In the genomic region with DNA sequence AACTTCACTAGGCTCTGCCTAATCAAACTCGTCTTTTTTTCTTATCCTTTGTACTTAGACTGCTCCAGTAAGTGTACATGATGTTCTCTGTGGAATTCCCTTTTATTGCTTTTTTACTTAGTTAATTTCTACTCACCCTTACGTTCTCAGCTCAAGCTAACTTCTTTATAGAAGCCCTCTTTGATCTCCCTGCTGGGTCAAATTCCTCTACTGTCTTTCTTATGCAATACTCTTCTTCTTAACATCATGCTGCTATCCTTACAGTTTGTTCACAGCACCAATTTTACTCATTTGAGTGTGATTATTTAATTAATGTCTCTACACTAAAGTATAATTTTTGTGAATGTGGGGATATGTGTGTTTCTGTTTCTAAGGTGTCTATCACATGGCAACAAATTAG, we compare ENCODE assay signal across 18 cellular contexts.
DNase-seq lines count a peak whose midpoint lies in the region; ATAC-seq and TF ChIP-seq lines count a peak whose summit lies in the region.
"Had no signal": no experiment of that assay in that cellular context is flagged by ENCODE, and none has a peak within 500 bp of the region (broad histone marks: within the 10 kb centered on the region; RNA-seq: fewer than 3 reads in every experiment).

No MANE protein-coding gene starts in this region.

- no peak for ATAC-seq in IMR-90 (ENCODE audit: low read depth)
- ATAC-seq in GM18502 (IDR thresholded peaks at IDR 0.05; ENCODE audit: poor library complexity, unreplicated experiment): no peak
- ATAC-seq: CD8-positive, alpha-beta T cell; GM12878 had no signal

- H3K36me3 ChIP-seq in IMR-90 (ENCODE audit: control insufficient read depth, insufficient read depth, low read length) (no peaks in the 10 kb centered on the region), smooth muscle cell (ENCODE audit: low read depth) (no peaks in the 10 kb centered on the region)
- H3K36me3 ChIP-seq: BLaER1 treated with 17β-estradiol and CSF1 and Interleukin-3, amounts not matched to agents 10 nM and 100 nM had no signal

- dilution Hi-C loops in IMR-90 (cut with HindIII; ENCODE audit: low sequenced_read_pairs, unreplicated experiment): no loop called here

- TF ChIP-seq RAD21 in IMR-90 (IDR thresholded peaks at IDR 0.05; ENCODE audit: low read length): no peak

- DNase-seq in IMR-90 (no peak), choroid plexus epithelial cell (ENCODE audit: low read depth) (peak; percentile 74), iris pigment epithelial cell (ENCODE audit: low read depth) (peak; percentile 25), smooth muscle cell (lab: John Stamatoyannopoulos, UW; ENCODE audit: unreplicated experiment) (no peak), head of caudate nucleus (no peak), HFFc6 (no peak)
- DNase-seq: CD8-positive, alpha-beta T cell; DMS 273 treated with DMSO at 0.1 percent for 48 hours; DMS53; DND-41; EL; HCEC 1CT; KBM-7 had no signal

- H2AFZ ChIP-seq in IMR-90 (replicated peaks; ENCODE audit: low read length, poor library complexity) (no peak overlapping the region), smooth muscle cell (ENCODE audit: low read depth) (peak overlapping the region; percentile 38)

- H3K4ac ChIP-seq in IMR-90 (ENCODE audit: low read depth, low read length): no peak overlapping the region

- TF ChIP-seq CTCF in IMR-90 (conservative IDR thresholded peaks at IDR 0.05; ENCODE audit: low read depth, low read length): no peak
- no peak for TF ChIP-seq CTCF in choroid plexus epithelial cell (conservative IDR thresholded peaks at IDR 0.05; ENCODE audit: low read depth, low read length)
- no peak for TF ChIP-seq CTCF in smooth muscle cell (IDR thresholded peaks at IDR 0.05; ENCODE audit: borderline replicate concordance, insufficient read depth, poor library complexity, severe bottlenecking)
- no peak for TF ChIP-seq CTCF in HFFc6 (IDR thresholded peaks at IDR 0.05)

- H4K5ac ChIP-seq in IMR-90 (ENCODE audit: low read depth, low read length): no peak overlapping the region

- peaks cover 3% of the 10 kb centered on the region; the same call in 1 of the 2 replicates for H3K9me1 ChIP-seq in IMR-90 (ENCODE audit: insufficient read depth, low read length)

- H3K27ac ChIP-seq in IMR-90 (ENCODE audit: insufficient read depth, low read length): no peak overlapping the region
- no peak overlapping the region for H3K27ac ChIP-seq in smooth muscle cell (ENCODE audit: low read depth)
- H3K27ac ChIP-seq: BLaER1 treated with 17β-estradiol and CSF1 and Interleukin-3, amounts not matched to agents 10 nM and 100 nM had no signal

- intact Hi-C loops in IMR-90 (cut with micrococcal nuclease): no loop called here
- intact Hi-C loops in head of caudate nucleus (cut with DNase I): no loop called here

- H3K27me3 ChIP-seq in IMR-90 (ENCODE audit: control insufficient read depth, insufficient read depth, low read length): no peaks in the 10 kb centered on the region
- H3K27me3 ChIP-seq in smooth muscle cell (ENCODE audit: low read depth): no peaks in the 10 kb centered on the region
- H3K27me3 ChIP-seq: BLaER1 treated with 17β-estradiol and CSF1 and Interleukin-3, amounts not matched to agents 10 nM and 100 nM had no signal

- H3K23ac ChIP-seq in IMR-90 (ENCODE audit: low read depth, low read length): no peak overlapping the region

- no peak overlapping the region; the same call in 1 of the 2 replicates for H3K18ac ChIP-seq in IMR-90 (ENCODE audit: low read depth, low read length)

- no peaks in the 10 kb centered on the region for H3K79me1 ChIP-seq in IMR-90 (ENCODE audit: low read depth in 1 of 2, low read length in 2 of 2)

- CTCF ChIA-PET in IMR-90 (lab: Yijun Ruan, JAX): no interaction called here

- H3K9ac ChIP-seq in IMR-90 (ENCODE audit: low read depth, low read length): no peak overlapping the region
- H3K9ac ChIP-seq in smooth muscle cell (ENCODE audit: low read depth): no peak overlapping the region
- H3K9ac ChIP-seq: BLaER1 treated with 17β-estradiol and CSF1 and Interleukin-3, amounts not matched to agents 10 nM and 100 nM had no signal

- no TSS peak for BruUV-seq in IMR-90 (replicated peaks; lab: Mats Ljungman, UMichigan)

- POLR2A ChIA-PET in IMR-90 (lab: Charles Lee; ENCODE audit: unreplicated experiment): no interaction called here

- no peak overlapping the region for H3K56ac ChIP-seq in IMR-90 (ENCODE audit: extremely low read depth, insufficient read depth, low read length)

- TF ChIP-seq POLR2A in IMR-90 (IDR thresholded peaks at IDR 0.05; ENCODE audit: low read depth, low read length): no peak

- H4K20me1 ChIP-seq in IMR-90 (ENCODE audit: insufficient read depth, low read length): no peaks in the 10 kb centered on the region
- no peaks in the 10 kb centered on the region for H4K20me1 ChIP-seq in smooth muscle cell (ENCODE audit: low read depth)
- H4K20me1 ChIP-seq: BLaER1 treated with 17β-estradiol and CSF1 and Interleukin-3, amounts not matched to agents 10 nM and 100 nM had no signal

- no peak overlapping the region for H3K14ac ChIP-seq in IMR-90 (replicated peaks; ENCODE audit: low read depth, low read length)

- H3K27me3 Mint-ChIP-seq in HFFc6 (ENCODE audit: insufficient read depth): no peaks in the 10 kb centered on the region
- H3K27me3 Mint-ChIP-seq: B cell, IgD-negative memory B cell had no signal

- peaks cover 10% of the 10 kb centered on the region for H3K9me3 Mint-ChIP-seq in HFFc6

- no peak overlapping the region for H2BK20ac ChIP-seq in IMR-90 (ENCODE audit: low read depth, low read length)

- H3K4me1 Mint-ChIP-seq in HFFc6 (ENCODE audit: low read depth): peaks cover 6% of the 10 kb centered on the region; the same call in 1 of the 2 replicates
- H3K4me1 Mint-ChIP-seq: B cell, IgD-negative memory B cell had no signal

- H2BK15ac ChIP-seq in IMR-90 (ENCODE audit: low read depth, low read length): no peak overlapping the region

- no peak overlapping the region; a peak in 1 of 4 replicates for H4K8ac ChIP-seq in IMR-90 (ENCODE audit: low read depth in 2 of 2, low read length in 2 of 2)

- H2BK120ac ChIP-seq in IMR-90 (ENCODE audit: low read depth, low read length): no peak overlapping the region

- H3K79me2 ChIP-seq in smooth muscle cell (ENCODE audit: low read depth): no peaks in the 10 kb centered on the region

- H3F3A ChIP-seq in smooth muscle cell (ENCODE audit: low read depth): no peaks in the 10 kb centered on the region

- no peak overlapping the region for H2BK5ac ChIP-seq in IMR-90 (ENCODE audit: low read depth, low read length, poor library complexity, severe bottlenecking)

- H3K4me2 ChIP-seq in IMR-90 (ENCODE audit: low read depth, low read length) (no peak overlapping the region), smooth muscle cell (no peak overlapping the region)
- H3K4me2 ChIP-seq: BLaER1 treated with 17β-estradiol and CSF1 and Interleukin-3, amounts not matched to agents 10 nM and 100 nM had no signal

- WGBS in IMR-90 (ENCODE audit: extremely low coverage in 2 of 2, insufficient read length in 1 of 2), 2 experiments: no CpG with 5 or more reads among the region's 2 CpGs
- 74% methylated on average over 2 of the region's 2 CpGs for WGBS in smooth muscle cell (ENCODE audit: low lambda C conversion rate)

- H3K4me3 Mint-ChIP-seq in HFFc6: no peak overlapping the region
- H3K4me3 Mint-ChIP-seq: B cell; CD8-positive, alpha-beta T cell had no signal

- no peaks in the 10 kb centered on the region for H3K9me3 ChIP-seq in IMR-90 (ENCODE audit: control insufficient read depth, insufficient read depth, low read length)
- no peaks in the 10 kb centered on the region for H3K9me3 ChIP-seq in smooth muscle cell (replicated peaks; ENCODE audit: low read depth)
- H3K9me3 ChIP-seq: BLaER1 treated with 17β-estradiol and CSF1 and Interleukin-3, amounts not matched to agents 10 nM and 100 nM had no signal

- no peak overlapping the region for H4K91ac ChIP-seq in IMR-90 (ENCODE audit: insufficient read depth, low read depth, low read length)

- H3K36me3 Mint-ChIP-seq in HFFc6 (ENCODE audit: low read depth): no peaks in the 10 kb centered on the region
- H3K36me3 Mint-ChIP-seq: CD8-positive, alpha-beta T cell; IgD-negative memory B cell had no signal

- in situ Hi-C loops in IMR-90 (cut with MboI; ENCODE audit: low sequenced_read_pairs): loop anchor here (25.0 kb wide), 1 partner anchor 1418 kb away; no protein-coding TSS in a partner anchor

- H3K4me1 ChIP-seq in IMR-90 (ENCODE audit: control insufficient read depth, insufficient read depth, low read length) (peaks cover 10% of the 10 kb centered on the region; the same call in 1 of the 2 replicates), smooth muscle cell (ENCODE audit: low read depth) (peaks cover 6% of the 10 kb centered on the region)
- H3K4me1 ChIP-seq: BLaER1 treated with 17β-estradiol and CSF1 and Interleukin-3, amounts not matched to agents 10 nM and 100 nM had no signal

- H3K4me3 ChIP-seq in IMR-90 (ENCODE audit: insufficient read depth, low read depth, low read length) (no peak overlapping the region), choroid plexus epithelial cell (ENCODE audit: low read depth, low read length) (no peak overlapping the region), smooth muscle cell (no peak overlapping the region)
- H3K4me3 ChIP-seq: BLaER1 treated with 17β-estradiol and CSF1 and Interleukin-3, amounts not matched to agents 10 nM and 100 nM; GM12878 had no signal

- no peak overlapping the region for H3K27ac Mint-ChIP-seq in HFFc6
- H3K27ac Mint-ChIP-seq: B cell; CD8-positive, alpha-beta T cell; IgD-negative memory B cell had no signal

- no peak overlapping the region for H2AK5ac ChIP-seq in IMR-90 (ENCODE audit: low read depth, low read length)

- no peak overlapping the region for H2AK9ac ChIP-seq in IMR-90 (replicated peaks; ENCODE audit: low read depth, low read length, poor library complexity)

TF ChIP-seq in IMR-90, 13 proteins besides CTCF, POLR2A, EP300 and RAD21:
- TF ChIP-seq, protein P1, sequence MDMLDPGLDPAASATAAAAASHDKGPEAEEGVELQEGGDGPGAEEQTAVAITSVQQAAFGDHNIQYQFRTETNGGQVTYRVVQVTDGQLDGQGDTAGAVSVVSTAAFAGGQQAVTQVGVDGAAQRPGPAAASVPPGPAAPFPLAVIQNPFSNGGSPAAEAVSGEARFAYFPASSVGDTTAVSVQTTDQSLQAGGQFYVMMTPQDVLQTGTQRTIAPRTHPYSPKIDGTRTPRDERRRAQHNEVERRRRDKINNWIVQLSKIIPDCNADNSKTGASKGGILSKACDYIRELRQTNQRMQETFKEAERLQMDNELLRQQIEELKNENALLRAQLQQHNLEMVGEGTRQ (IDR thresholded peaks at IDR 0.05; ENCODE audit: low read depth, low read length): no peak
- TF ChIP-seq CEBPB (IDR thresholded peaks at IDR 0.05; ENCODE audit: low read depth, low read length): 0 out of 2 replicates have a peak, but pooled peaks have one; percentile 18
- no peak for TF ChIP-seq FOS (IDR thresholded peaks at IDR 0.05; ENCODE audit: low read depth, low read length)

Comparison
In these comparisons a context has a peak if more than half of its experiments do, and no peak if none do; other contexts are left out.
1. DNase-seq: peak in choroid plexus epithelial cell (single experiment) and iris pigment epithelial cell (single experiment); none in IMR-90 (single experiment), smooth muscle cell (single experiment), head of caudate nucleus (0 of 42) and HFFc6 (single experiment).